In genomic region chr11:96061730-96062524, GRCh38 we compare ENCODE assay signal across 8 cellular contexts.
DNase-seq lines count a peak whose midpoint lies in the region; ATAC-seq and TF ChIP-seq lines count a peak whose summit lies in the region.

No MANE protein-coding gene starts in this region.

- no peaks in the 10 kb centered on the region for H3K9me3 ChIP-seq in endodermal cell (ENCODE audit: control insufficient read depth, low read length)

- peaks cover 38% of the 10 kb centered on the region for H3K36me3 Mint-ChIP-seq in activated T-cell treated with anti-CD3 and anti-CD28 coated beads, Interleukin-2, amount 50 U/mL, for 4 hours (ENCODE audit: insufficient read depth)
- H3K36me3 Mint-ChIP-seq in stimulated activated naive B cell treated with anti-CD40 and anti-IgM and Interleukin-4, amounts not matched to agents 10 μg/mL and 1 μg/mL and 100 μg/mL, for 72 hours = peaks cover 7 to 24% of the 10 kb centered on the region in 2 donors
- no peaks in the 10 kb centered on the region for H3K36me3 Mint-ChIP-seq in endodermal cell (ENCODE audit: low read depth)

- no peaks in the 10 kb centered on the region for H3K27me3 Mint-ChIP-seq in activated T-cell treated with anti-CD3 and anti-CD28 coated beads, Interleukin-2, amount 50 U/mL, for 4 hours (ENCODE audit: low read depth)
- no peaks in the 10 kb centered on the region for H3K27me3 Mint-ChIP-seq in stimulated activated naive B cell treated with anti-CD40 and anti-IgM and Interleukin-4, amounts not matched to agents 10 μg/mL and 1 μg/mL and 100 μg/mL, for 72 hours
- H3K27me3 Mint-ChIP-seq in endodermal cell (ENCODE audit: insufficient read depth) = no peaks in the 10 kb centered on the region

- H3K4me3 Mint-ChIP-seq in activated T-cell treated with anti-CD3 and anti-CD28 coated beads, Interleukin-2, amount 50 U/mL, for 4 hours = peak overlapping the region; percentile 42
- no peak overlapping the region for H3K4me3 Mint-ChIP-seq in stimulated activated naive B cell treated with anti-CD40 and anti-IgM and Interleukin-4, amounts not matched to agents 10 μg/mL and 1 μg/mL and 100 μg/mL, for 72 hours
- H3K4me3 Mint-ChIP-seq in endodermal cell = no peak overlapping the region

- H3K4me1 ChIP-seq in endodermal cell (ENCODE audit: control insufficient read depth, insufficient read depth, low read length) = no peaks in the 10 kb centered on the region

- no peak for TF ChIP-seq CTCF in astrocyte of the spinal cord (IDR thresholded peaks at IDR 0.05; ENCODE audit: low read depth, low read length)
- no peak for TF ChIP-seq CTCF in endodermal cell (conservative IDR thresholded peaks at IDR 0.05)

- no peaks in the 10 kb centered on the region for H3K9me3 Mint-ChIP-seq in activated T-cell treated with anti-CD3 and anti-CD28 coated beads, Interleukin-2, amount 50 U/mL, for 4 hours
- H3K9me3 Mint-ChIP-seq in stimulated activated naive B cell treated with anti-CD40 and anti-IgM and Interleukin-4, amounts not matched to agents 10 μg/mL and 1 μg/mL and 100 μg/mL, for 72 hours = no peaks in the 10 kb centered on the region
- H3K9me3 Mint-ChIP-seq in endodermal cell = no peaks in the 10 kb centered on the region

- in situ Hi-C loops in astrocyte of the spinal cord (cut with HindIII; ENCODE audit: low sequenced_read_pairs) = no loop called here

- WGBS in endodermal cell (ENCODE audit: insufficient coverage in 1 of 2, insufficient read length in 1 of 2), 2 experiments = 100% methylated on average over 1 of the region's 3 CpGs

- H3K36me3 ChIP-seq in endodermal cell (ENCODE audit: control insufficient read depth, insufficient read depth, low read length) = no peaks in the 10 kb centered on the region

- peak; percentile 23 for DNase-seq in activated T-cell treated with anti-CD3 and anti-CD28 coated beads, Interleukin-2, amount 50 U/mL, for 4 hours
- no peak for DNase-seq in activated T-cell treated with anti-CD3 and anti-CD28 coated beads, Interleukin-2, amount 50 U/mL, for 1 hour
- DNase-seq in astrocyte of the spinal cord (ENCODE audit: low read depth, low spot score) (peak; percentile 59), endodermal cell (no peak), foreskin melanocyte (no peak)
- DNase-seq in stimulated activated naive B cell treated with anti-CD40 and anti-IgM and Interleukin-4, amounts not matched to agents 10 μg/mL and 1 μg/mL and 100 μg/mL, for 72 hours = no peak

- no peak overlapping the region for H3K27ac ChIP-seq in endodermal cell (ENCODE audit: low read depth, low read length)

- peak overlapping the region; percentile 74 for H3K27ac Mint-ChIP-seq in stimulated activated naive B cell treated with anti-CD40 and anti-IgM and Interleukin-4, amounts not matched to agents 10 μg/mL and 1 μg/mL and 100 μg/mL, for 72 hours
- H3K27ac Mint-ChIP-seq in endodermal cell = no peak overlapping the region

- no peak overlapping the region for H3K9ac ChIP-seq in endodermal cell (ENCODE audit: extremely low read depth, low read length, poor library complexity, severe bottlenecking)

- peaks cover 74% of the 10 kb centered on the region for H3K4me1 Mint-ChIP-seq in activated T-cell treated with anti-CD3 and anti-CD28 coated beads, Interleukin-2, amount 50 U/mL, for 4 hours (ENCODE audit: low read depth)
- peaks cover 34 to 42% of the 10 kb centered on the region in 2 donors for H3K4me1 Mint-ChIP-seq in stimulated activated naive B cell treated with anti-CD40 and anti-IgM and Interleukin-4, amounts not matched to agents 10 μg/mL and 1 μg/mL and 100 μg/mL, for 72 hours
- H3K4me1 Mint-ChIP-seq in endodermal cell = no peaks in the 10 kb centered on the region

- no peaks in the 10 kb centered on the region for H3K27me3 ChIP-seq in endodermal cell (ENCODE audit: control insufficient read depth, insufficient read depth, low read length, poor library complexity, severe bottlenecking)

- peak; percentile 85 to 86 for ATAC-seq in activated T-cell treated with anti-CD3 and anti-CD28 coated beads, Interleukin-2, amount 50 U/mL, for 4 hours
- peak; percentile 65 for ATAC-seq in HG03457 (IDR thresholded peaks at IDR 0.05; ENCODE audit: unreplicated experiment)
- peak; percentile 93 for ATAC-seq in stimulated activated naive B cell treated with anti-CD40 and anti-IgM and Interleukin-4, amounts not matched to agents 10 μg/mL and 1 μg/mL and 100 μg/mL, for 72 hours (replicated peaks)
- ATAC-seq in HG03095 (IDR thresholded peaks at IDR 0.05; ENCODE audit: unreplicated experiment) = no peak

- H3K4me3 ChIP-seq in astrocyte of the spinal cord (ENCODE audit: low read depth, low read length) = no peak overlapping the region
- no peak overlapping the region for H3K4me3 ChIP-seq in endodermal cell (ENCODE audit: low read length)

Comparison
In these comparisons a context has a peak if more than half of its experiments do, and no peak if none do; other contexts are left out.
1. DNase-seq: peak in activated T-cell treated with anti-CD3 and anti-CD28 coated beads, Interleukin-2, amount 50 U/mL, for 4 hours (single experiment) and astrocyte of the spinal cord (single experiment); none in activated T-cell treated with anti-CD3 and anti-CD28 coated beads, Interleukin-2, amount 50 U/mL, for 1 hour (single experiment), stimulated activated naive B cell treated with anti-CD40 and anti-IgM and Interleukin-4, amounts not matched to agents 10 μg/mL and 1 μg/mL and 100 μg/mL, for 72 hours (single experiment), endodermal cell (single experiment) and foreskin melanocyte (single experiment).